Comparison of ENCODE assay signal across 1 cellular context in the genomic region with DNA sequence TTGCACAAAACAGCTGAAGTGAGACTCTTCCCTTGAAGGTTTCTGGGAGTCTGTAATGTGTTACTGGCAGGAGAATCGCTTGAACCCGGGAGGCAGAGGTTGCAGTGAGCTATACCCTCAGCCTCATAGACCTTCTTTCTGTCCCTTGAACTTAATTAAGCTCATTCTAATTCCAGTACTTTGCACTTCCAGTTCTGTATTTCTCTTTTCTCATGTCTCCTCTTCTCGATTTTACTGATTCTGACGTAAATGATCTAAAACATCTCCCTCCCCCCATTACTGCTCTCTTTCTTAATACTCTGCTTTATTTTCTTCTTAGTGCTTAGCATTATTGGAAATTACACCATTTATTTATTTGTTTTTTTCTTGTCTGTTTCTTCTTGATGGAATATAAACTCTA.
TF ChIP-seq lines count a peak whose summit lies in the region.

No MANE protein-coding gene starts in this region.

TF ChIP-seq in GM23338, 12 proteins besides CTCF, POLR2A, EP300 and RAD21 (continued from another document):
- TF ChIP-seq ZNF462 (CRISPR knock-in tag; IDR thresholded peaks at IDR 0.05) (no peak), ZNF114 (CRISPR knock-in tag; IDR thresholded peaks at IDR 0.05) (no peak), ZNF331 (CRISPR knock-in tag; IDR thresholded peaks at IDR 0.05; ENCODE audit: low read depth) (no peak), STAT1 (IDR thresholded peaks at IDR 0.05; ENCODE audit: unreplicated experiment) (no peak), NANOG (IDR thresholded peaks at IDR 0.05; ENCODE audit: borderline replicate concordance) (no peak)
